ENCODE assay signal across 21 cellular contexts in genomic region chr12:11747969-11748368, GRCh38.
DNase-seq lines count a peak whose midpoint lies in the region; ATAC-seq, FAIRE-seq and TF ChIP-seq lines count a peak whose summit lies in the region.
"Had no signal": no experiment of that assay in that cellular context is flagged by ENCODE, and none has a peak within 500 bp of the region (broad histone marks: within the 10 kb centered on the region; RNA-seq: fewer than 3 reads in every experiment).

No MANE protein-coding gene starts in this region.

- peak overlapping the region; percentile 6; the same call in 1 of the 2 replicates for H2AFZ ChIP-seq in OCI-LY7 (ENCODE audit: low read length)

- DNase-seq in GM12892 (ENCODE audit: insufficient read length) (no peak), OCI-LY7 (ENCODE audit: low spot score) (no peak), memory B cell (ENCODE audit: low spot score in 2 of 2) (no peak), testis (no peak), activated gamma-delta T cell (lab: John Stamatoyannopoulos, UW) (no peak), HuH-7.5 (ENCODE audit: low spot score) (no peak)
- no peak for DNase-seq in activated CD8-positive, alpha-beta T cell treated with anti-CD3 and anti-CD28 coated beads, Interleukin-2, amount 10 ng/mL, durations not matched to agents 7 days and 5 days
- DNase-seq: 8988T; BE2C; CD8-positive, alpha-beta memory T cell; MV-4-11; NCI-H1417 treated with DMSO at 0.1 percent for 48 hours; NCI-H1930; NCI-H2171; NCI-H446 treated with DMSO at 0.1 percent for 48 hours; NCI-H69; SIG-M5 had no signal

- H3K4me2 ChIP-seq in BLaER1 (peak overlapping the region; percentile 82), OCI-LY7 (ENCODE audit: low read length) (peak overlapping the region; percentile 76)
- H3K4me2 ChIP-seq: KMS-11 had no signal

- H3K4me1 ChIP-seq in BLaER1 (peaks cover 100% of the 10 kb centered on the region), OCI-LY7 (ENCODE audit: insufficient read depth, low read length, poor library complexity, severe bottlenecking) (peaks cover 100% of the 10 kb centered on the region), testis (no peaks in the 10 kb centered on the region)

- POLR2A ChIA-PET in OCI-LY7 (lab: Charles Lee) = interaction anchor here (0.9 to 15.4 kb wide), 8 partner anchors 8 to 98 kb away, joined by 3 to 201 read pairs (median 5); partner anchors contain the start of gene ETV6
- POLR2A ChIA-PET in activated CD8-positive, alpha-beta T cell treated with anti-CD3 and anti-CD28 coated beads, Interleukin-2, amount 10 ng/mL, durations not matched to agents 7 days and 5 days (lab: Charles Lee) = no interaction called here

- no peaks in the 10 kb centered on the region for H3K9me3 Mint-ChIP-seq in memory B cell
- no peaks in the 10 kb centered on the region for H3K9me3 Mint-ChIP-seq in activated CD8-positive, alpha-beta T cell treated with anti-CD3 and anti-CD28 coated beads, Interleukin-2, amount 10 ng/mL, durations not matched to agents 7 days and 5 days (ENCODE audit: insufficient read depth)
- H3K9me3 Mint-ChIP-seq: CD8-positive, alpha-beta memory T cell had no signal

- H3K4me3 ChIP-seq in BLaER1 = no peak overlapping the region
- peak overlapping the region; percentile 56 for H3K4me3 ChIP-seq in OCI-LY7 (ENCODE audit: low read depth, low read length, poor library complexity, severe bottlenecking)
- H3K4me3 ChIP-seq in testis = no peak overlapping the region

- H3K27me3 ChIP-seq in BLaER1 (no peaks in the 10 kb centered on the region), testis (no peaks in the 10 kb centered on the region)
- H3K27me3 ChIP-seq: BE2C had no signal

- TF ChIP-seq CTCF in OCI-LY7 (conservative IDR thresholded peaks at IDR 0.05; ENCODE audit: low read length) (no peak), testis (IDR thresholded peaks at IDR 0.05) (no peak)

- no peaks in the 10 kb centered on the region; the same call in 1 of the 2 replicates for H3K9me3 ChIP-seq in BLaER1
- H3K9me3 ChIP-seq in OCI-LY7 (ENCODE audit: low read length) = no peaks in the 10 kb centered on the region
- no peaks in the 10 kb centered on the region for H3K9me3 ChIP-seq in testis
- H3K9me3 ChIP-seq: BE2C had no signal

- peaks cover 55% of the 10 kb centered on the region; the same call in 1 of the 2 replicates for H3K79me2 ChIP-seq in OCI-LY7 (ENCODE audit: insufficient read depth, low read depth, low read length)

- TF ChIP-seq POLR2A in GM12892 (IDR thresholded peaks at IDR 0.05; ENCODE audit: low read depth, low read length) (no peak), testis (IDR thresholded peaks at IDR 0.05) (no peak)

- H3K27ac Mint-ChIP-seq in memory B cell = peak overlapping the region; percentile 99
- no peak overlapping the region for H3K27ac Mint-ChIP-seq in activated CD8-positive, alpha-beta T cell treated with anti-CD3 and anti-CD28 coated beads, Interleukin-2, amount 10 ng/mL, durations not matched to agents 7 days and 5 days

- WGBS in testis, 2 donors = 93 to 96% methylated on average over 3 of the region's 3 CpGs

- no TSS peak for BruUV-seq in OCI-LY7 (replicated peaks; lab: Mats Ljungman, UMichigan)

- peak; percentile 81 for FAIRE-seq in GM12892 (lab: Jason Lieb, UNC)
- FAIRE-seq: D721Med, H54 had no signal

- H3K27me3 Mint-ChIP-seq in memory B cell = no peaks in the 10 kb centered on the region
- no peaks in the 10 kb centered on the region for H3K27me3 Mint-ChIP-seq in activated CD8-positive, alpha-beta T cell treated with anti-CD3 and anti-CD28 coated beads, Interleukin-2, amount 10 ng/mL, durations not matched to agents 7 days and 5 days (ENCODE audit: low read depth)
- H3K27me3 Mint-ChIP-seq: CD8-positive, alpha-beta memory T cell had no signal

- no peak overlapping the region for H3K4me3 Mint-ChIP-seq in memory B cell
- no peak overlapping the region for H3K4me3 Mint-ChIP-seq in activated CD8-positive, alpha-beta T cell treated with anti-CD3 and anti-CD28 coated beads, Interleukin-2, amount 10 ng/mL, durations not matched to agents 7 days and 5 days
- H3K4me3 Mint-ChIP-seq: CD8-positive, alpha-beta memory T cell had no signal

- H3K36me3 Mint-ChIP-seq in memory B cell = peaks cover 3% of the 10 kb centered on the region
- H3K36me3 Mint-ChIP-seq in activated CD8-positive, alpha-beta T cell treated with anti-CD3 and anti-CD28 coated beads, Interleukin-2, amount 10 ng/mL, durations not matched to agents 7 days and 5 days (ENCODE audit: low read depth) = peaks cover 6% of the 10 kb centered on the region

- H3K27ac ChIP-seq in BLaER1 (peak overlapping the region; percentile 92; the same call in 1 of the 2 replicates), OCI-LY7 (ENCODE audit: low read depth, low read length, poor library complexity, severe bottlenecking) (peak overlapping the region; percentile 100), testis (no peak overlapping the region)
- H3K27ac ChIP-seq: KMS-11 had no signal

- H3K9me2 ChIP-seq in OCI-LY7 (ENCODE audit: insufficient read depth, low read length) = no peaks in the 10 kb centered on the region

- intact Hi-C loops in OCI-LY7 (cut with micrococcal nuclease; ENCODE audit: unreplicated experiment) (no loop called here), testis (cut with DNase I; ENCODE audit: low total_unique reads) (no loop called here)

- no peak for ATAC-seq in memory B cell (ENCODE audit: low read depth)
- no peak for ATAC-seq in activated CD8-positive, alpha-beta T cell treated with anti-CD3 and anti-CD28 coated beads, Interleukin-2, amount 10 ng/mL, durations not matched to agents 7 days and 5 days

- H3K36me3 ChIP-seq in BLaER1 (peaks cover 17% of the 10 kb centered on the region; the same call in 1 of the 2 replicates), OCI-LY7 (ENCODE audit: insufficient read depth, low read length) (no peaks in the 10 kb centered on the region), testis (ENCODE audit: low read depth, missing control alignments) (no peaks in the 10 kb centered on the region)
- H3K36me3 ChIP-seq: BE2C had no signal

- no peak overlapping the region for H3K9ac ChIP-seq in BLaER1
- H3K9ac ChIP-seq: KMS-11 had no signal

- H4K20me1 ChIP-seq in BLaER1 (no peaks in the 10 kb centered on the region), OCI-LY7 (ENCODE audit: insufficient read depth, low read length) (no peaks in the 10 kb centered on the region)

- peaks cover 68% of the 10 kb centered on the region for H3K4me1 Mint-ChIP-seq in memory B cell
- H3K4me1 Mint-ChIP-seq in activated CD8-positive, alpha-beta T cell treated with anti-CD3 and anti-CD28 coated beads, Interleukin-2, amount 10 ng/mL, durations not matched to agents 7 days and 5 days (ENCODE audit: low read depth) = peaks cover 8% of the 10 kb centered on the region

- CTCF ChIA-PET in OCI-LY7 (lab: Charles Lee; ENCODE audit: unreplicated experiment) = interaction anchor here (1.1 to 1.3 kb wide), 3 partner anchors 11 to 17 kb away, joined by 4 to 5 read pairs (median 4); no protein-coding TSS in a partner anchor
- CTCF ChIA-PET in activated CD8-positive, alpha-beta T cell treated with anti-CD3 and anti-CD28 coated beads, Interleukin-2, amount 10 ng/mL, durations not matched to agents 7 days and 5 days (lab: Charles Lee) = interaction anchor here (1.0 to 1.7 kb wide), 2 partner anchors 13 to 285 kb away, joined by 3 to 6 read pairs; no protein-coding TSS in a partner anchor

Comparison
In these comparisons a context has a peak if more than half of its experiments do, and no peak if none do; other contexts are left out.
1. H3K27ac ChIP-seq: peak in BLaER1 (single experiment) and OCI-LY7 (single experiment); none in testis (0 of 2).